ENCODE assay signal across 8 cellular contexts in the genomic region with DNA sequence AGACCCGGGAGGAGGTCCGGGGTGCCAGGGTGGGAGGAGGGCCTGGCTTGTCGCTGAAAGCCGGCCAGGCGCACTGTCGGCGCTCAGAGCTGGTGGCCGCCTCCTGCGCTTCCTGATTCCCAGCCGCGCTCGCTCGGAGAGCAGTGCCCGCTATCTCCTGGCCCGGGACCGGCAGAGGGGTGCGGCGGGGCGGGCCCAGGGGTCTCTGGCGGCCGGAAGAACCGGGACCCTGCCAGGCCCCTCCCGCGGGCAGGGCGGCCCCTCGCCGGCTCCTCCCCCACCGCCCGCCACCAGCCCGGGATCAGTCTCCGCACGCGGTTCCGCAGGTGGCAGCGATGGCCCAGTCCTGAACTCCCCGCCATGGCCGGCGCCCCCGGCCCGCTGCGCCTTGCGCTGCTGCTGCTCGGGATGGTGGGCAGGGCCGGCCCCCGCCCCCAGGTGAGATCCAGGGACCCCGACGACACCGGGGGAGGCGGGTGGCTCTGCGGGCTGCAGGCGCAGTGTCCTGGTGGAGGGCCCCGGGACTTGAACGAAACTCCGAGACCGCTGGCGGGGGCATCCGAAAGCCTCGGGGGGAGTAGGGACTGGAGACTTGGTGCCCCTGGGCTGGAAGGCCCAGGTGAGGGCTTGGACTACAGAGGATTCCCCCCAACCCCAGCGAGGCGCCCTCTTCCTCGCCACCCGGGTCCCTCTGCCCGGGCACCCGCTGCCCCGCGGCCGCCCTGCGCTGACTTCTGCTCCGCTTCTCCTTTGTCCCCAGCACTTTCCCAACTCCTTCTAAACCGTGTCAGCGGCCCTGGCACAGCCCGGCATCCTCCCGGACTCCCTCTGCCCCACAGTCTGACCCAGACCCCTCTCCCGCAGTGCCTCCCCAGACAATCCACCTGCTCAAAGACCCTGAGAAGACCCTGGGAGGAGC.
A peak's percentile ranks its signal among the peaks of the same experiment; 100 is the strongest.
DNase-seq lines count a peak whose midpoint lies in the region; ATAC-seq lines count a peak whose summit lies in the region.

Gene GLP1R (plus strand): TSS at position 301 of the 919 bp plus-strand sequence. CDS start 60 bp downstream, at position 361.

- H3K4me3 Mint-ChIP-seq in activated naive CD8-positive, alpha-beta T cell = peak within 1 kb of the TSS; percentile 76
- peak within 1 kb of the TSS; percentile 58 for H3K4me3 Mint-ChIP-seq in stimulated activated memory B cell treated with anti-CD40 and anti-IgM and Interleukin-4, amounts not matched to agents 10 μg/mL and 1 μg/mL and 100 μg/mL, for 72 hours

- H3K27ac ChIP-seq in iPS-18a (ENCODE audit: low read length) = no peak within 1 kb of the TSS

- no peaks in the 10 kb centered on the region for H3K9me3 Mint-ChIP-seq in activated naive CD8-positive, alpha-beta T cell (ENCODE audit: low read depth)
- no peaks in the 10 kb centered on the region for H3K9me3 Mint-ChIP-seq in stimulated activated memory B cell treated with anti-CD40 and anti-IgM and Interleukin-4, amounts not matched to agents 10 μg/mL and 1 μg/mL and 100 μg/mL, for 72 hours

- ATAC-seq in stimulated activated memory B cell treated with anti-CD40 and anti-IgM and Interleukin-4, amounts not matched to agents 10 μg/mL and 1 μg/mL and 100 μg/mL, for 72 hours = peak; percentile 32

- H3K27ac Mint-ChIP-seq in activated naive CD8-positive, alpha-beta T cell = no peak within 1 kb of the TSS
- H3K27ac Mint-ChIP-seq in stimulated activated memory B cell treated with anti-CD40 and anti-IgM and Interleukin-4, amounts not matched to agents 10 μg/mL and 1 μg/mL and 100 μg/mL, for 72 hours = no peak within 1 kb of the TSS

- peak within 1 kb of the TSS; percentile 60 for H3K9ac ChIP-seq in iPS-18a (ENCODE audit: low read length)

- no peaks in the 10 kb centered on the region for H3K9me3 ChIP-seq in iPS-18a (ENCODE audit: control insufficient read depth, low read depth, low read length)

- peaks cover 19% of the 10 kb centered on the region for H3K27me3 Mint-ChIP-seq in activated naive CD8-positive, alpha-beta T cell
- H3K27me3 Mint-ChIP-seq in stimulated activated memory B cell treated with anti-CD40 and anti-IgM and Interleukin-4, amounts not matched to agents 10 μg/mL and 1 μg/mL and 100 μg/mL, for 72 hours = peaks cover 68% of the 10 kb centered on the region

- H3K36me3 Mint-ChIP-seq in activated naive CD8-positive, alpha-beta T cell = no peaks in the 10 kb centered on the region
- H3K36me3 Mint-ChIP-seq in stimulated activated memory B cell treated with anti-CD40 and anti-IgM and Interleukin-4, amounts not matched to agents 10 μg/mL and 1 μg/mL and 100 μg/mL, for 72 hours = no peaks in the 10 kb centered on the region

- H3K4me1 ChIP-seq in iPS-18a (ENCODE audit: control insufficient read depth, low read depth, low read length) = peaks cover 7% of the 10 kb centered on the region

- peak within 1 kb of the TSS; percentile 70 for H3K4me3 ChIP-seq in iPS-18a (ENCODE audit: low read length)

- H3K27me3 ChIP-seq in iPS-18a (ENCODE audit: control insufficient read depth, insufficient read depth, low read length) = peaks cover 41% of the 10 kb centered on the region

- H3K4me1 Mint-ChIP-seq in activated naive CD8-positive, alpha-beta T cell (ENCODE audit: low read depth) = peaks cover 26% of the 10 kb centered on the region
- H3K4me1 Mint-ChIP-seq in stimulated activated memory B cell treated with anti-CD40 and anti-IgM and Interleukin-4, amounts not matched to agents 10 μg/mL and 1 μg/mL and 100 μg/mL, for 72 hours = peaks cover 7% of the 10 kb centered on the region

- H3K36me3 ChIP-seq in iPS-18a (ENCODE audit: control insufficient read depth, low read depth, low read length) = no peaks in the 10 kb centered on the region

- DNase-seq in NCI-H82 (lab: John Stamatoyannopoulos, UW) (peak; percentile 55), NCI-H82 treated with DMSO at 0.1 percent for 48 hours (lab: John Stamatoyannopoulos, UW; ENCODE audit: unreplicated experiment) (no peak), LoVo (ENCODE audit: low spot score) (no peak), NCI-H526 treated with DMSO at 0.1 percent for 48 hours (lab: John Stamatoyannopoulos, UW) (no peak), cerebellar cortex (ENCODE audit: low spot score) (no peak)
